Comparison of ENCODE assay signal across 29 cellular contexts in genomic region chr18:9455718-9456511, GRCh38.
"Had no signal": no experiment of that assay in that cellular context is flagged by ENCODE, and none has a peak within 500 bp of the region (broad histone marks: within the 10 kb centered on the region; RNA-seq: fewer than 3 reads in every experiment).

No MANE protein-coding gene starts in this region.

- H3K27me3 ChIP-seq: neutrophil, ovary, right lobe of liver, sigmoid colon, stomach, tibial nerve, upper lobe of left lung, uterus had no signal

- H3K9ac ChIP-seq: parathyroid adenoma had no signal

- H3K9me3 ChIP-seq: psoas muscle, right lobe of liver, uterus had no signal

- H3K36me3 Mint-ChIP-seq: stimulated activated effector memory CD8-positive, alpha-beta T cell treated with anti-CD3 and anti-CD28 coated beads, Interleukin-12 subunit alpha, Interleukin-12 subunit beta, amount 100 ng/mL, for 72 hours had no signal

- H3K27ac Mint-ChIP-seq: naive thymus-derived CD8-positive, alpha-beta T cell; natural killer cell treated with Interleukin-12 subunit alpha and Interleukin-12 subunit beta and Interleukin-15 and Interleukin-18, amount 100 ng/mL, for 72 hours; nephron progenitor cell; progenitor cell of endocrine pancreas; stimulated activated effector memory CD8-positive, alpha-beta T cell treated with anti-CD3 and anti-CD28 coated beads, Interleukin-12 subunit alpha, Interleukin-12 subunit beta, amount 100 ng/mL, for 72 hours; stimulated activated naive B cell treated with anti-CD40 and anti-IgM and Interleukin-4, amounts not matched to agents 10 μg/mL and 1 μg/mL and 100 μg/mL, for 72 hours; stimulated activated naive CD8-positive, alpha-beta T cell treated with anti-CD3 and anti-CD28 coated beads, Interleukin-15, Interleukin-2, amounts not matched to agents 100 ng/mL and 50 ng/mL, for 24 hours had no signal

- H3K27me3 Mint-ChIP-seq: progenitor cell of endocrine pancreas had no signal

- H3K4me3 ChIP-seq: ovary, psoas muscle, right lobe of liver, sigmoid colon, stomach, tibial nerve, upper lobe of left lung, uterus had no signal

- DNase-seq: naive B cell; naive thymus-derived CD8-positive, alpha-beta T cell; nephron progenitor cell; nucleus accumbens; ovary; posterior cingulate gyrus; psoas muscle; right cardiac atrium; right lobe of liver; sigmoid colon; small intestine; stimulated activated CD4-positive, alpha-beta T cell treated with anti-CD3 and anti-CD28 coated beads, Interleukin-15, amount 100 ng/mL, for 24 hours; stimulated activated CD4-positive, alpha-beta T cell treated with anti-CD3 and anti-CD28 coated beads, Interleukin-2, amount 100 ng/mL, for 24 hours; stimulated activated CD4-positive, alpha-beta T cell treated with anti-CD3 and anti-CD28 coated beads, Interleukin-2, amount 100 ng/mL, for 48 hours; stimulated activated CD4-positive, alpha-beta T cell treated with anti-CD3 and anti-CD28 coated beads, Interleukin-4, amount 100 ng/mL, for 24 hours; stimulated activated naive B cell treated with anti-CD40 and anti-IgM and Interleukin-4, amounts not matched to agents 10 μg/mL and 1 μg/mL and 100 μg/mL, for 72 hours; stimulated activated naive CD4-positive, alpha-beta T cell treated with Interleukin-2 at 50 U/mL for 16 hours; stomach; trophoblast cell; upper lobe of left lung; uterus had no signal

- H3K4me3 Mint-ChIP-seq: naive thymus-derived CD8-positive, alpha-beta T cell; natural killer cell treated with Interleukin-12 subunit alpha and Interleukin-12 subunit beta and Interleukin-15 and Interleukin-18, amount 100 ng/mL, for 72 hours; nephron progenitor cell; neural crest cell; stimulated activated effector memory CD8-positive, alpha-beta T cell treated with anti-CD3 and anti-CD28 coated beads, Interleukin-12 subunit alpha, Interleukin-12 subunit beta, amount 100 ng/mL, for 72 hours; stimulated activated naive B cell treated with anti-CD40 and anti-IgM and Interleukin-4, amounts not matched to agents 10 μg/mL and 1 μg/mL and 100 μg/mL, for 72 hours; stimulated activated naive CD8-positive, alpha-beta T cell treated with anti-CD3 and anti-CD28 coated beads, Interleukin-15, Interleukin-2, amounts not matched to agents 100 ng/mL and 50 ng/mL, for 24 hours had no signal

- H3K4me1 ChIP-seq: parathyroid adenoma, psoas muscle, right lobe of liver, sigmoid colon, stomach, upper lobe of left lung, uterus had no signal

- H3K4me1 Mint-ChIP-seq: naive B cell; neural crest cell; stimulated activated effector memory CD8-positive, alpha-beta T cell treated with anti-CD3 and anti-CD28 coated beads, Interleukin-12 subunit alpha, Interleukin-12 subunit beta, amount 100 ng/mL, for 72 hours; stimulated activated naive B cell treated with anti-CD40 and anti-IgM and Interleukin-4, amounts not matched to agents 10 μg/mL and 1 μg/mL and 100 μg/mL, for 72 hours had no signal

- H2AFZ ChIP-seq: parathyroid adenoma had no signal

- H3K36me3 ChIP-seq: neutrophil, ovary, right lobe of liver, sigmoid colon, stomach, tibial nerve, upper lobe of left lung, uterus had no signal

- FAIRE-seq: small intestine had no signal

- H3K79me2 ChIP-seq: parathyroid adenoma had no signal

- H3K27ac ChIP-seq: neutrophil, ovary, parathyroid adenoma, psoas muscle, right lobe of liver, sigmoid colon, stomach, tibial nerve, upper lobe of left lung, uterus had no signal

- ATAC-seq: naive thymus-derived CD8-positive, alpha-beta T cell; natural killer cell treated with Interleukin-12 subunit alpha and Interleukin-12 subunit beta and Interleukin-15 and Interleukin-18, amount 100 ng/mL, for 72 hours; psoas muscle; right cardiac atrium; right lobe of liver; stimulated activated effector memory CD8-positive, alpha-beta T cell treated with anti-CD3 and anti-CD28 coated beads, Interleukin-12 subunit alpha, Interleukin-12 subunit beta, amount 100 ng/mL, for 72 hours; stimulated activated naive B cell treated with anti-CD40 and anti-IgM and Interleukin-4, amounts not matched to agents 10 μg/mL and 1 μg/mL and 100 μg/mL, for 72 hours had no signal
